Comparison of ENCODE assay signal across 8 cellular contexts in the genomic region with DNA sequence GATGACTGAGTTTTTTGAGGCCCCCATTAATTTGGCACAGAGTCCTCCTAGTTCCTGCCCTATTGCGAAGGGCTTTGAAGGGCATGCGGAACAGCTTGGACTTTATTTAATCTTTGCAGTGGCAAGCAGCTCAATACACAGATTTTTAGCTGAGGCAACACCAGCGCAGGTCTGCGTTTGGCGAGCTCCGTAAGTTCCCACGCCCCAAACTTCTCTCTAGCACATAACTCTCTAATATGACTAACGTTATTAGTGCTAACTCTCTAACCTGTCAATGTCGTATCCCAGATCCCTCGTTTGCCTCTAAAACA.
DNase-seq lines count a peak whose midpoint lies in the region; ATAC-seq and TF ChIP-seq lines count a peak whose summit lies in the region.

No MANE protein-coding gene starts in this region.

- DNase-seq in iPS DF 6.9 (ENCODE audit: low read depth, low spot score): no peak
- no peak for DNase-seq in hypothalamus (lab: John Stamatoyannopoulos, UW)
- DNase-seq in cerebellar cortex (ENCODE audit: low spot score): no peak

- H3K27me3 ChIP-seq in iPS DF 6.9 (ENCODE audit: control insufficient read depth, insufficient read depth, low read length) (no peaks in the 10 kb centered on the region), stomach smooth muscle (ENCODE audit: control insufficient read depth in 1 of 2, insufficient read depth in 2 of 2, low read length in 2 of 2) (no peaks in the 10 kb centered on the region)

- H3K4me3 ChIP-seq in HEK293 (ENCODE audit: low read depth, low read length) (peak overlapping the region; percentile 75), WI38 (ENCODE audit: low read depth, low read length) (peak overlapping the region; percentile 98), iPS DF 6.9 (ENCODE audit: low read length) (peak overlapping the region; percentile 83; the same call in 1 of the 2 replicates), stomach smooth muscle (ENCODE audit: low read length in 2 of 2) (peak overlapping the region; percentile 84 to 99)

- POLR2A ChIA-PET in HEK293 (lab: Yijun Ruan, JAX): interaction anchor here (0.6 to 2.3 kb wide), 11 partner anchors 9 to 1421 kb away, joined by 3 to 33 read pairs (median 4); a partner anchor contains a TSS

- H3K9me3 ChIP-seq in HEK293 (ENCODE audit: control insufficient read depth, insufficient read depth, low read depth, low read length) (no peaks in the 10 kb centered on the region), iPS DF 6.9 (ENCODE audit: control insufficient read depth, insufficient read depth, low read length) (no peaks in the 10 kb centered on the region), stomach smooth muscle (ENCODE audit: control insufficient read depth in 2 of 2, low read length in 2 of 2) (no peaks in the 10 kb centered on the region)

- H3K9ac ChIP-seq in stomach smooth muscle (ENCODE audit: low read length in 2 of 2): peak overlapping the region; percentile 64 to 69

- no peak for ATAC-seq in HG02610 (IDR thresholded peaks at IDR 0.05; ENCODE audit: unreplicated experiment)

- peaks cover 3% of the 10 kb centered on the region; the same call in 1 of the 2 replicates for H3K4me1 ChIP-seq in HEK293 (ENCODE audit: control insufficient read depth, insufficient read depth, low read length)
- no peaks in the 10 kb centered on the region for H3K4me1 ChIP-seq in iPS DF 6.9 (ENCODE audit: control insufficient read depth, insufficient read depth, low read length)
- H3K4me1 ChIP-seq in stomach smooth muscle (ENCODE audit: control insufficient read depth, insufficient read depth, low read length): peaks cover 17% of the 10 kb centered on the region

- H3K27ac ChIP-seq in C4-2B (peak overlapping the region; percentile 79), HEK293 (ENCODE audit: extremely low read depth, low read depth, low read length) (no peak overlapping the region), iPS DF 6.9 (ENCODE audit: low read length) (no peak overlapping the region), stomach smooth muscle (ENCODE audit: low read length) (no peak overlapping the region)

- H3K36me3 ChIP-seq in HEK293 (ENCODE audit: control insufficient read depth in 2 of 2, insufficient read depth in 1 of 2, low read length in 2 of 2) (peaks cover 8 to 14% of the 10 kb centered on the region in 2 experiments), iPS DF 6.9 (ENCODE audit: control insufficient read depth, insufficient read depth, low read length) (no peaks in the 10 kb centered on the region), stomach smooth muscle (ENCODE audit: control insufficient read depth in 2 of 2, insufficient read depth in 2 of 2, low read length in 2 of 2) (peaks cover 3 to 5% of the 10 kb centered on the region in 2 donors)

- no CpG with 5 or more reads among the region's 10 CpGs for WGBS in iPS DF 6.9 (ENCODE audit: insufficient coverage, insufficient read length)

- CTCF ChIA-PET in HEK293 (lab: Yijun Ruan, JAX): interaction anchor here (0.7 kb wide), 1 partner anchor 47 kb away, joined by 5 read pairs; no protein-coding TSS in a partner anchor

- no peak for TF ChIP-seq CTCF in C4-2B (conservative IDR thresholded peaks at IDR 0.05)
- TF ChIP-seq CTCF in HEK293 (tag by site-specific recombination; IDR thresholded peaks at IDR 0.05): no peak
- no peak for TF ChIP-seq CTCF in WI38 (IDR thresholded peaks at IDR 0.05; ENCODE audit: low read depth, low read length)

TF ChIP-seq in HEK293, 187 proteins besides CTCF, POLR2A, EP300 and RAD21:
- TF ChIP-seq ZNF335 (tag by site-specific recombination; conservative IDR thresholded peaks at IDR 0.05): peak; percentile 88
- no peak for TF ChIP-seq KLF7 (tag by site-specific recombination; IDR thresholded peaks at IDR 0.05; ENCODE audit: borderline replicate concordance)
- TF ChIP-seq TRIM28 (IDR thresholded peaks at IDR 0.05; ENCODE audit: borderline replicate concordance, low read length): 0 out of 2 replicates have a peak, but pooled peaks have one; percentile 20
- no peak for TF ChIP-seq GLI2 (tag by site-specific recombination; IDR thresholded peaks at IDR 0.05; ENCODE audit: borderline replicate concordance, low read depth)
- TF ChIP-seq ZNF561 (tag by site-specific recombination; IDR thresholded peaks at IDR 0.05; ENCODE audit: borderline replicate concordance): 0 out of 2 replicates have a peak, but pooled peaks have one; percentile 77
- TF ChIP-seq ZSCAN16 (tag by site-specific recombination; IDR thresholded peaks at IDR 0.05): 0 out of 2 replicates have a peak, but pooled peaks have one; percentile 25
- 0 out of 2 replicates have a peak, but pooled peaks have one; percentile 19 for TF ChIP-seq KLF10 (tag by site-specific recombination; IDR thresholded peaks at IDR 0.05)
TF ChIP-seq in HEK293: peak in this region for 5.
